Comparison of ENCODE assay signal across 1 cellular context in genomic region chr12:50402270-50403000, GRCh38.
TF ChIP-seq lines count a peak whose summit lies in the region.

No MANE protein-coding gene starts in this region.

TF ChIP-seq in SK-N-SH, 30 proteins besides CTCF, POLR2A, EP300 and RAD21 (continued from another document):
- TF ChIP-seq, protein P1, sequence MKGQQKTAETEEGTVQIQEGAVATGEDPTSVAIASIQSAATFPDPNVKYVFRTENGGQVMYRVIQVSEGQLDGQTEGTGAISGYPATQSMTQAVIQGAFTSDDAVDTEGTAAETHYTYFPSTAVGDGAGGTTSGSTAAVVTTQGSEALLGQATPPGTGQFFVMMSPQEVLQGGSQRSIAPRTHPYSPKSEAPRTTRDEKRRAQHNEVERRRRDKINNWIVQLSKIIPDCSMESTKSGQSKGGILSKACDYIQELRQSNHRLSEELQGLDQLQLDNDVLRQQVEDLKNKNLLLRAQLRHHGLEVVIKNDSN (IDR thresholded peaks at IDR 0.05; ENCODE audit: borderline replicate concordance, low read depth): no peak
- TF ChIP-seq RXRA (IDR thresholded peaks at IDR 0.05; ENCODE audit: borderline replicate concordance, low read depth) (no peak), RCOR1 (IDR thresholded peaks at IDR 0.05; ENCODE audit: low read length) (no peak), SMC3 (IDR thresholded peaks at IDR 0.05; ENCODE audit: low read depth, low read length) (no peak), CHD2 (IDR thresholded peaks at IDR 0.05; ENCODE audit: low read length, partially characterized antibody) (no peak)
- TF ChIP-seq, protein P2, sequence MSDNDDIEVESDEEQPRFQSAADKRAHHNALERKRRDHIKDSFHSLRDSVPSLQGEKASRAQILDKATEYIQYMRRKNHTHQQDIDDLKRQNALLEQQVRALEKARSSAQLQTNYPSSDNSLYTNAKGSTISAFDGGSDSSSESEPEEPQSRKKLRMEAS (IDR thresholded peaks at IDR 0.05; ENCODE audit: low read depth): no peak
